1 cellular context compared by ENCODE assay signal in the genomic region with DNA sequence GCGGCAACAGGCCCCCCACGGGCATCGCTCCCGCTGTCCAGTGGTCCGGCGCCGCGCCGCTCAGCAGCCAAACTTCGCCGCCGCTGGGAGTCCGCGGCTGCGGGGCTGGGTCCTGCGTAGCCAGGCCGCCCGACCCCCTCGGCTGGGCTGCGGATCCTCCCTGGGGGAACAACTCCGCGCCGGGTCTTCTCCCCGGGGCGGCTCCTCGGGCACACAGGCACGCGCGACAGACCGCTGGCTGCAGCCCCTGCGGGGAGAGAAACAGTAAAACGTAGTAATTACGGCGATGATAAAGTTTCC.
TF ChIP-seq lines count a peak whose summit lies in the region.

No MANE protein-coding gene starts in this region.

TF ChIP-seq in K562, 482 proteins besides CTCF, POLR2A, EP300 and RAD21 (continued from another document and continues in another):
- TF ChIP-seq, protein P1, sequence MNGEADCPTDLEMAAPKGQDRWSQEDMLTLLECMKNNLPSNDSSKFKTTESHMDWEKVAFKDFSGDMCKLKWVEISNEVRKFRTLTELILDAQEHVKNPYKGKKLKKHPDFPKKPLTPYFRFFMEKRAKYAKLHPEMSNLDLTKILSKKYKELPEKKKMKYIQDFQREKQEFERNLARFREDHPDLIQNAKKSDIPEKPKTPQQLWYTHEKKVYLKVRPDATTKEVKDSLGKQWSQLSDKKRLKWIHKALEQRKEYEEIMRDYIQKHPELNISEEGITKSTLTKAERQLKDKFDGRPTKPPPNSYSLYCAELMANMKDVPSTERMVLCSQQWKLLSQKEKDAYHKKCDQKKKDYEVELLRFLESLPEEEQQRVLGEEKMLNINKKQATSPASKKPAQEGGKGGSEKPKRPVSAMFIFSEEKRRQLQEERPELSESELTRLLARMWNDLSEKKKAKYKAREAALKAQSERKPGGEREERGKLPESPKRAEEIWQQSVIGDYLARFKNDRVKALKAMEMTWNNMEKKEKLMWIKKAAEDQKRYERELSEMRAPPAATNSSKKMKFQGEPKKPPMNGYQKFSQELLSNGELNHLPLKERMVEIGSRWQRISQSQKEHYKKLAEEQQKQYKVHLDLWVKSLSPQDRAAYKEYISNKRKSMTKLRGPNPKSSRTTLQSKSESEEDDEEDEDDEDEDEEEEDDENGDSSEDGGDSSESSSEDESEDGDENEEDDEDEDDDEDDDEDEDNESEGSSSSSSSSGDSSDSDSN (IDR thresholded peaks at IDR 0.05; ENCODE audit: borderline replicate concordance in 1 of 2, low read depth in 2 of 2, low read length in 2 of 2), result peak in 1 of 2 experiments; percentile 78; a peak in 1 of 4 replicates
- no peak for TF ChIP-seq MAZ (CRISPR knock-in tag; conservative IDR thresholded peaks at IDR 0.05 in 1 of 2, IDR thresholded peaks at IDR 0.05 in 1 of 2)
- TF ChIP-seq RFX7 (CRISPR knock-in tag; IDR thresholded peaks at IDR 0.05), result no peak
- no peak for TF ChIP-seq ZFPM2 (CRISPR knock-in tag; IDR thresholded peaks at IDR 0.05)
- TF ChIP-seq POLR3A (IDR thresholded peaks at IDR 0.05; ENCODE audit: borderline replicate concordance, extremely low read depth, insufficient read depth, insufficient read length), result no peak
- no peak for TF ChIP-seq KLF10 (CRISPR knock-in tag; IDR thresholded peaks at IDR 0.05)
- TF ChIP-seq, protein P2, sequence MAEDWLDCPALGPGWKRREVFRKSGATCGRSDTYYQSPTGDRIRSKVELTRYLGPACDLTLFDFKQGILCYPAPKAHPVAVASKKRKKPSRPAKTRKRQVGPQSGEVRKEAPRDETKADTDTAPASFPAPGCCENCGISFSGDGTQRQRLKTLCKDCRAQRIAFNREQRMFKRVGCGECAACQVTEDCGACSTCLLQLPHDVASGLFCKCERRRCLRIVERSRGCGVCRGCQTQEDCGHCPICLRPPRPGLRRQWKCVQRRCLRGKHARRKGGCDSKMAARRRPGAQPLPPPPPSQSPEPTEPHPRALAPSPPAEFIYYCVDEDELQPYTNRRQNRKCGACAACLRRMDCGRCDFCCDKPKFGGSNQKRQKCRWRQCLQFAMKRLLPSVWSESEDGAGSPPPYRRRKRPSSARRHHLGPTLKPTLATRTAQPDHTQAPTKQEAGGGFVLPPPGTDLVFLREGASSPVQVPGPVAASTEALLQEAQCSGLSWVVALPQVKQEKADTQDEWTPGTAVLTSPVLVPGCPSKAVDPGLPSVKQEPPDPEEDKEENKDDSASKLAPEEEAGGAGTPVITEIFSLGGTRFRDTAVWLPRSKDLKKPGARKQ (CRISPR knock-in tag; IDR thresholded peaks at IDR 0.05), result no peak
- TF ChIP-seq PHB (CRISPR knock-in tag; IDR thresholded peaks at IDR 0.05), result no peak
- TF ChIP-seq, protein P3, sequence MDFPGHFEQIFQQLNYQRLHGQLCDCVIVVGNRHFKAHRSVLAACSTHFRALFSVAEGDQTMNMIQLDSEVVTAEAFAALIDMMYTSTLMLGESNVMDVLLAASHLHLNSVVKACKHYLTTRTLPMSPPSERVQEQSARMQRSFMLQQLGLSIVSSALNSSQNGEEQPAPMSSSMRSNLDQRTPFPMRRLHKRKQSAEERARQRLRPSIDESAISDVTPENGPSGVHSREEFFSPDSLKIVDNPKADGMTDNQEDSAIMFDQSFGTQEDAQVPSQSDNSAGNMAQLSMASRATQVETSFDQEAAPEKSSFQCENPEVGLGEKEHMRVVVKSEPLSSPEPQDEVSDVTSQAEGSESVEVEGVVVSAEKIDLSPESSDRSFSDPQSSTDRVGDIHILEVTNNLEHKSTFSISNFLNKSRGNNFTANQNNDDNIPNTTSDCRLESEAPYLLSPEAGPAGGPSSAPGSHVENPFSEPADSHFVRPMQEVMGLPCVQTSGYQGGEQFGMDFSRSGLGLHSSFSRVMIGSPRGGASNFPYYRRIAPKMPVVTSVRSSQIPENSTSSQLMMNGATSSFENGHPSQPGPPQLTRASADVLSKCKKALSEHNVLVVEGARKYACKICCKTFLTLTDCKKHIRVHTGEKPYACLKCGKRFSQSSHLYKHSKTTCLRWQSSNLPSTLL (IDR thresholded peaks at IDR 0.05), result no peak
- TF ChIP-seq TBL1XR1 (IDR thresholded peaks at IDR 0.05; ENCODE audit: low read length in 2 of 2), result peak in 1 of 2 experiments; percentile 5; a peak in 2 of 4 replicates
- TF ChIP-seq HMGXB4 (CRISPR knock-in tag; IDR thresholded peaks at IDR 0.05), result no peak
- TF ChIP-seq ZNF655 (CRISPR knock-in tag; IDR thresholded peaks at IDR 0.05), result no peak
- no peak for TF ChIP-seq ARHGAP35 (IDR thresholded peaks at IDR 0.05; ENCODE audit: partially characterized antibody)
- TF ChIP-seq ZNF707 (CRISPR knock-in tag; conservative IDR thresholded peaks at IDR 0.05), result no peak
- TF ChIP-seq E2F8 (IDR thresholded peaks at IDR 0.05; ENCODE audit: low read depth, partially characterized antibody), result no peak
- TF ChIP-seq RREB1 (CRISPR knock-in tag; IDR thresholded peaks at IDR 0.05), result no peak
- no peak for TF ChIP-seq HDGF (IDR thresholded peaks at IDR 0.05)
- 0 out of 2 replicates have a peak, but pooled peaks have one; percentile 42 for TF ChIP-seq PML (IDR thresholded peaks at IDR 0.05; ENCODE audit: low read length)
- TF ChIP-seq TEAD2 (tag; IDR thresholded peaks at IDR 0.05), result no peak
- TF ChIP-seq, protein P4, sequence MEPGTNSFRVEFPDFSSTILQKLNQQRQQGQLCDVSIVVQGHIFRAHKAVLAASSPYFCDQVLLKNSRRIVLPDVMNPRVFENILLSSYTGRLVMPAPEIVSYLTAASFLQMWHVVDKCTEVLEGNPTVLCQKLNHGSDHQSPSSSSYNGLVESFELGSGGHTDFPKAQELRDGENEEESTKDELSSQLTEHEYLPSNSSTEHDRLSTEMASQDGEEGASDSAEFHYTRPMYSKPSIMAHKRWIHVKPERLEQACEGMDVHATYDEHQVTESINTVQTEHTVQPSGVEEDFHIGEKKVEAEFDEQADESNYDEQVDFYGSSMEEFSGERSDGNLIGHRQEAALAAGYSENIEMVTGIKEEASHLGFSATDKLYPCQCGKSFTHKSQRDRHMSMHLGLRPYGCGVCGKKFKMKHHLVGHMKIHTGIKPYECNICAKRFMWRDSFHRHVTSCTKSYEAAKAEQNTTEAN (CRISPR knock-in tag; IDR thresholded peaks at IDR 0.05), result 0 out of 2 replicates have a peak, but pooled peaks have one; percentile 70
- no peak for TF ChIP-seq ZNF77 (CRISPR knock-in tag; IDR thresholded peaks at IDR 0.05)
- no peak for TF ChIP-seq FOXJ2 (tag; IDR thresholded peaks at IDR 0.05)
- no peak for TF ChIP-seq ZNF224 (CRISPR knock-in tag; IDR thresholded peaks at IDR 0.05)
- TF ChIP-seq, protein P5, sequence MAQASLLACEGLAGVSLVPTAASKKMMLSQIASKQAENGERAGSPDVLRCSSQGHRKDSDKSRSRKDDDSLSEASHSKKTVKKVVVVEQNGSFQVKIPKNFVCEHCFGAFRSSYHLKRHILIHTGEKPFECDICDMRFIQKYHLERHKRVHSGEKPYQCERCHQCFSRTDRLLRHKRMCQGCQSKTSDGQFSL (CRISPR knock-in tag; IDR thresholded peaks at IDR 0.05), result no peak
- TF ChIP-seq, protein P5 (tag; IDR thresholded peaks at IDR 0.05), result no peak
- no peak for TF ChIP-seq IFI16 (CRISPR knock-in tag; IDR thresholded peaks at IDR 0.05)
- TF ChIP-seq RFX5 (IDR thresholded peaks at IDR 0.05; ENCODE audit: low read depth, low read length), result no peak
- no peak for TF ChIP-seq FOXJ3 (CRISPR knock-in tag; IDR thresholded peaks at IDR 0.05)
- TF ChIP-seq FOXP4 (CRISPR knock-in tag; IDR thresholded peaks at IDR 0.05; ENCODE audit: borderline replicate concordance), result no peak
- no peak for TF ChIP-seq MTF1 (CRISPR knock-in tag; IDR thresholded peaks at IDR 0.05; ENCODE audit: borderline replicate concordance)
- TF ChIP-seq RBBP5 (IDR thresholded peaks at IDR 0.05; ENCODE audit: borderline replicate concordance, insufficient read depth, low read length, poor library complexity, severe bottlenecking), result peak; percentile 87
- TF ChIP-seq NCOA4 (IDR thresholded peaks at IDR 0.05; ENCODE audit: partially characterized antibody), result no peak
- no peak for TF ChIP-seq MTA1 (IDR thresholded peaks at IDR 0.05; ENCODE audit: borderline replicate concordance)
